9 cellular contexts compared by ENCODE assay signal in genomic region chr11:64120951-64121569, GRCh38. TPM values are rescaled to one million over a fixed set of nuclear protein-coding genes. Genes with fewer than 3 reads are reported as not detected.
DNase-seq lines count a peak whose midpoint lies in the region; ATAC-seq, FAIRE-seq and TF ChIP-seq lines count a peak whose summit lies in the region.
"Had no signal": no experiment of that assay in that cellular context is flagged by ENCODE, and none has a peak within 500 bp of the region (broad histone marks: within the 10 kb centered on the region; RNA-seq: fewer than 3 reads in every experiment).

No MANE protein-coding gene starts in this region.

- H3K4me3 Mint-ChIP-seq in endothelial cell (ENCODE audit: unreplicated experiment): no peak overlapping the region
- H3K4me3 Mint-ChIP-seq: mesothelial cell of epicardium had no signal

- no peak overlapping the region for H3K27ac Mint-ChIP-seq in endothelial cell (ENCODE audit: unreplicated experiment)
- H3K27ac Mint-ChIP-seq: mesothelial cell of epicardium had no signal

- TF ChIP-seq POLR2A in H1 (IDR thresholded peaks at IDR 0.05; ENCODE audit: control extremely low read depth in 1 of 2, low read depth in 2 of 2, low read length in 2 of 2): no peak
- TF ChIP-seq POLR2A in sigmoid colon (IDR thresholded peaks at IDR 0.05): no peak

- H3K56ac ChIP-seq in H1 (replicated peaks; ENCODE audit: insufficient read length, low read depth, low read length): no peak overlapping the region

- WGBS in H1 (ENCODE audit: extremely low coverage in 1 of 2, insufficient coverage in 1 of 2, insufficient read length in 1 of 2, insufficient replicate concordance in 2 of 2, low coverage in 1 of 2, low lambda C conversion rate in 2 of 2, missing lambda C conversion rate in 1 of 2), 2 experiments: 82% methylated on average over 13 of the region's 13 CpGs; no CpG with 5 or more reads in 1 of the 2 experiments
- 66 to 80% methylated on average over 13 of the region's 13 CpGs for WGBS in sigmoid colon, 2 donors

- H3K27me3 Mint-ChIP-seq in endothelial cell (ENCODE audit: unreplicated experiment): peaks cover 7% of the 10 kb centered on the region

- H3K36me3 ChIP-seq in H1 (ENCODE audit: control insufficient read depth in 2 of 4, insufficient read depth in 4 of 4, low read length in 3 of 4): no peaks in the 10 kb centered on the region
- H3K36me3 ChIP-seq in sigmoid colon: peaks cover 0 to 19% (median 0%) of the 10 kb centered on the region in 4 donors

- H3K79me1 ChIP-seq in H1 (ENCODE audit: low read depth, low read length): no peaks in the 10 kb centered on the region

- no peaks in the 10 kb centered on the region for H3K23me2 ChIP-seq in H1 (ENCODE audit: low read depth, low read length)

- no peaks in the 10 kb centered on the region for H3K79me2 ChIP-seq in H1 (ENCODE audit: control insufficient read depth in 1 of 2, insufficient read depth in 2 of 2, low read length in 2 of 2)

- no peaks in the 10 kb centered on the region for H3K9me3 Mint-ChIP-seq in endothelial cell (ENCODE audit: unreplicated experiment)
- H3K9me3 Mint-ChIP-seq: mesothelial cell of epicardium had no signal

- peak overlapping the region; percentile 12; the same call in 1 of the 2 replicates for H4K8ac ChIP-seq in H1 (ENCODE audit: extremely low read depth, insufficient read depth, low read length)

- TF ChIP-seq CTCF in H1 (IDR thresholded peaks at IDR 0.05; ENCODE audit: control extremely low read depth in 1 of 3, insufficient read depth in 1 of 3, low read depth in 1 of 3, low read length in 3 of 3): no peak
- no peak for TF ChIP-seq CTCF in sigmoid colon (IDR thresholded peaks at IDR 0.05)
- no peak for TF ChIP-seq CTCF in endothelial cell (IDR thresholded peaks at IDR 0.05; ENCODE audit: unreplicated experiment)

- H2BK15ac ChIP-seq in H1 (ENCODE audit: low read length): 0 out of 2 replicates have a peak overlapping the region, but pooled peaks have one; percentile 29

- peaks cover 3% of the 10 kb centered on the region for H3K4me1 Mint-ChIP-seq in endothelial cell (ENCODE audit: unreplicated experiment)

- no peak overlapping the region for H2BK5ac ChIP-seq in H1 (ENCODE audit: low read depth, low read length)

- H3K27ac ChIP-seq in H1 (ENCODE audit: low read depth, low read length) (no peak overlapping the region), sigmoid colon (peak overlapping the region in 3 of 4 donors; percentile 7 to 58 (median 57))

- no peak overlapping the region for H3K4ac ChIP-seq in H1 (replicated peaks; ENCODE audit: insufficient read length, low read depth, low read length)

- H3K9ac ChIP-seq in H1 (replicated peaks in 1 of 4; ENCODE audit: extremely low read depth in 1 of 4, low read depth in 3 of 4, low read length in 3 of 4): no peak overlapping the region

- H3K27me3 ChIP-seq in H1 (replicated peaks in 1 of 4; ENCODE audit: control insufficient read depth in 3 of 4, extremely low read depth in 1 of 4, insufficient read depth in 3 of 4, low read length in 3 of 4): peaks cover 0 to 13% (median 5%) of the 10 kb centered on the region in 4 experiments; a peak in 5 of 7 replicates
- H3K27me3 ChIP-seq in sigmoid colon: no peaks in the 10 kb centered on the region

- POLR2A ChIA-PET in H1 (lab: Charles Lee; ENCODE audit: partially characterized antibody): interaction anchor here (2.6 kb wide), 1 partner anchor 11 kb away, joined by 16 read pairs; no protein-coding TSS in a partner anchor

- no peaks in the 10 kb centered on the region for H3K9me3 ChIP-seq in H1 (ENCODE audit: insufficient read depth in 2 of 2, low read depth in 1 of 2, low read length in 1 of 2)
- no peaks in the 10 kb centered on the region for H3K9me3 ChIP-seq in sigmoid colon

- no peaks in the 10 kb centered on the region for H3K36me3 Mint-ChIP-seq in endothelial cell (ENCODE audit: low read depth, unreplicated experiment)

- no peak overlapping the region for H4K5ac ChIP-seq in H1 (ENCODE audit: insufficient read length, low read depth, low read length)

- H4K20me1 ChIP-seq in H1 (replicated peaks in 1 of 2; ENCODE audit: control insufficient read depth in 1 of 2, insufficient read depth in 2 of 2, low read length in 2 of 2): peaks cover 0 to 5% of the 10 kb centered on the region in 2 experiments

- no peak for ATAC-seq in HG02798 (IDR thresholded peaks at IDR 0.05; ENCODE audit: poor library complexity, unreplicated experiment)

- no peak overlapping the region for H2BK20ac ChIP-seq in H1 (ENCODE audit: low read length)

- H2AK5ac ChIP-seq in H1 (ENCODE audit: low read depth, low read length): no peak overlapping the region

- TF ChIP-seq EP300 in H1 (IDR thresholded peaks at IDR 0.05; ENCODE audit: borderline replicate concordance in 1 of 2, low read depth in 2 of 2, low read length in 2 of 2) (no peak), sigmoid colon (IDR thresholded peaks at IDR 0.05) (no peak)

- H3K23ac ChIP-seq in H1 (ENCODE audit: insufficient read length): no peak overlapping the region

- intact Hi-C loops in sigmoid colon (cut with DNase I): no loop called here

- no peak overlapping the region; the same call in none of the 2 replicates for H3K18ac ChIP-seq in H1 (ENCODE audit: extremely low read depth, low read length)

- DNase-seq in ELR (ENCODE audit: low read depth): peak; percentile 62
- DNase-seq in NCI-H226: peak; percentile 91
- DNase-seq in H1 (ENCODE audit: low read depth in 1 of 2, low spot score in 2 of 2): no peak
- DNase-seq in sigmoid colon: peak; percentile 86
- no peak for DNase-seq in endothelial cell (ENCODE audit: low spot score)
- no peak for DNase-seq in activated CD4-positive, alpha-beta T cell treated with anti-CD3 and anti-CD28 coated beads, Interleukin-2, amount 50 U/mL, for 1 hour
- DNase-seq in NCI-H128 (lab: John Stamatoyannopoulos, UW; ENCODE audit: unreplicated experiment): no peak

- CTCF ChIA-PET in H1 (lab: Charles Lee; ENCODE audit: partially characterized antibody): interaction anchor here (0.8 to 2.6 kb wide), 15 partner anchors 11 to 123 kb away, joined by 3 to 21 read pairs (median 4); no protein-coding TSS in a partner anchor

- peaks cover 0 to 24% (median 17%) of the 10 kb centered on the region in 4 experiments; a peak in 6 of 7 replicates for H3K4me1 ChIP-seq in H1 (replicated peaks in 1 of 4; ENCODE audit: control insufficient read depth in 3 of 4, insufficient read depth in 4 of 4, low read length in 3 of 4)
- peaks cover 0 to 34% (median 15%) of the 10 kb centered on the region in 4 donors for H3K4me1 ChIP-seq in sigmoid colon

- FAIRE-seq in H1 (lab: Jason Lieb, UNC): no peak

- H2BK120ac ChIP-seq in H1 (replicated peaks; ENCODE audit: low read depth, low read length): peak overlapping the region; percentile 30

- no peak overlapping the region for H2AFZ ChIP-seq in H1 (ENCODE audit: low read length)

- H3K4me3 ChIP-seq in H1 (ENCODE audit: extremely low read depth in 1 of 4, insufficient read depth in 2 of 4, low read depth in 3 of 4, low read length in 4 of 4): no peak overlapping the region
- no peak overlapping the region for H3K4me3 ChIP-seq in sigmoid colon

- no peak overlapping the region for H3K14ac ChIP-seq in H1 (ENCODE audit: insufficient read length)

- no peak overlapping the region for H2BK12ac ChIP-seq in H1 (ENCODE audit: low read depth, low read length)

- no peak overlapping the region for H3K4me2 ChIP-seq in H1 (ENCODE audit: insufficient read depth in 1 of 2, low read depth in 2 of 2, low read length in 2 of 2)

- TF ChIP-seq RAD21 in H1 (IDR thresholded peaks at IDR 0.05 in 1 of 2, conservative IDR thresholded peaks at IDR 0.05 in 1 of 2; ENCODE audit: low read depth in 2 of 2, low read length in 2 of 2): no peak

- peak overlapping the region; percentile 89 for H4K91ac ChIP-seq in H1 (replicated peaks; ENCODE audit: insufficient read length, low read length)

TF ChIP-seq in H1, 55 proteins besides CTCF, POLR2A, EP300 and RAD21:
- TF ChIP-seq NRF1 (IDR thresholded peaks at IDR 0.05; ENCODE audit: low read depth, low read length): no peak
- TF ChIP-seq SP1 (IDR thresholded peaks at IDR 0.05; ENCODE audit: low read depth, low read length): no peak
- no peak for TF ChIP-seq CTBP2 (IDR thresholded peaks at IDR 0.05; ENCODE audit: borderline replicate concordance, insufficient read depth, insufficient read length, low read length)
- no peak for TF ChIP-seq SRF (IDR thresholded peaks at IDR 0.05; ENCODE audit: low read depth, low read length)

RNA-seq across cellular contexts. Expression of gene MACROD1, which starts 44.9 kb away (rescaled TPM):
- total RNA-seq in H1 (2021; fragmentation: NEBNext Ultra II Directional; extraction: Animal tissue kit (Norgen Biotek cat#: 25700)): 19.5 and 19.6 TPM in 2 replicates
- 34.1 and 107 TPM in 2 replicates for polyA plus RNA-seq in H1 (2011; rRNA removed)
- 32.4 TPM for polyA plus RNA-seq in H1 (2011; cell fraction: cytosol; rRNA removed)
- polyA plus RNA-seq in H1 (2011; cell fraction: nucleus; rRNA removed): 76.9 TPM
- polyA plus RNA-seq in H1 (2012, experiment 1 of 2): 11.6 to 26.0 TPM (median 19.7 TPM) in 4 replicates
- polyA plus RNA-seq in H1 (2012, experiment 2 of 2): 38.9 TPM
- polyA plus RNA-seq in H1 (2013, experiment 1 of 2): 15.5 TPM
- polyA plus RNA-seq in H1 (2013, experiment 2 of 2): 18.0 TPM
- 1.8 and 2.5 TPM in 2 replicates for polyA minus RNA-seq in H1 (2011; rRNA and poly(A)+ RNA removed)
- polyA minus RNA-seq in H1 (2011; cell fraction: cytosol; rRNA and poly(A)+ RNA removed): 21.4 TPM
- 16.9 TPM for polyA minus RNA-seq in H1 (2011; cell fraction: nucleus; rRNA and poly(A)+ RNA removed)
- 10 to 100 TPM; 23.3 to 33.9 (median 25.8) TPM for total RNA-seq in sigmoid colon
- polyA plus RNA-seq in sigmoid colon: 10 to 100 TPM; 14.2 to 16.8 (median 14.8) TPM
- total RNA-seq in endothelial cell (ENCODE audit: unreplicated experiment): 4.1 TPM

Comparison
In these comparisons a context has a peak if more than half of its experiments do, and no peak if none do; other contexts are left out.
1. DNase-seq: peak in ELR (single experiment), NCI-H226 (single experiment) and sigmoid colon (single experiment); none in H1 (0 of 2), endothelial cell (single experiment), activated CD4-positive, alpha-beta T cell treated with anti-CD3 and anti-CD28 coated beads, Interleukin-2, amount 50 U/mL, for 1 hour (single experiment) and NCI-H128 (single experiment).